Comparison of ENCODE assay signal across 12 cellular contexts in the genomic region with DNA sequence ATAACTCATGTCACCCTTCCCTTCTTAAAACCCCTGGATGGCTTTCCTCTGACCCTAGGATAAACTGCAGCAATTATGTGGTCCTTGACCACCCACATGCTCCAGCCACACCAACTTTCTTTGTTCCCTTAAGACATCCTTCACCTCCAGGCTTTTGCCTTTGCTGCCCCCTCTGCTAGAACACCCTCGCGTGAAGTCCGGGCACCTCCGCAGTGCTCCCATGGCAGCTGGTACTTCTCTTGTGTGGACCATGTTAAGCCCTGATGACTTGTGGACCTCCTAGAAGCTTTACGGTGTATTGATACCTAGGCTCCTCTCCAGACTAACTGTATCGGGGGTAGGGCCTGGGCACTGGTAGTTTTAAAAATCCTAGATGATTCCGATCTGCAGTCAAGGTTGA. TPM values are rescaled to one million over a fixed set of nuclear protein-coding genes. Genes with fewer than 3 reads are reported as not detected.
DNase-seq lines count a peak whose midpoint lies in the region; ATAC-seq, FAIRE-seq and TF ChIP-seq lines count a peak whose summit lies in the region.
"Had no signal": no experiment of that assay in that cellular context is flagged by ENCODE, and none has a peak within 500 bp of the region (broad histone marks: within the 10 kb centered on the region; RNA-seq: fewer than 3 reads in every experiment).

No MANE protein-coding gene starts in this region.

- H3K9me3 Mint-ChIP-seq in stimulated activated naive CD8-positive, alpha-beta T cell treated with anti-CD3 and anti-CD28 coated beads, Interleukin-15, Interleukin-2, amounts not matched to agents 100 ng/mL and 50 ng/mL, for 24 hours, result no peaks in the 10 kb centered on the region
- H3K9me3 Mint-ChIP-seq in activated naive CD8-positive, alpha-beta T cell treated with anti-CD3 and anti-CD28 coated beads, Interleukin-2, amount 50 U/mL, for 24 hours, result no peaks in the 10 kb centered on the region
- H3K9me3 Mint-ChIP-seq in natural killer cell, result no peaks in the 10 kb centered on the region

- intact Hi-C loops in natural killer cell (cut with micrococcal nuclease), result loop anchor here (1.0 kb wide), 1 partner anchor 12 kb away; the partner anchor contains the start of gene PREB

- H3K36me3 Mint-ChIP-seq in stimulated activated naive CD8-positive, alpha-beta T cell treated with anti-CD3 and anti-CD28 coated beads, Interleukin-15, Interleukin-2, amounts not matched to agents 100 ng/mL and 50 ng/mL, for 24 hours (ENCODE audit: low read depth), result no peaks in the 10 kb centered on the region
- no peaks in the 10 kb centered on the region for H3K36me3 Mint-ChIP-seq in activated naive CD8-positive, alpha-beta T cell treated with anti-CD3 and anti-CD28 coated beads, Interleukin-2, amount 50 U/mL, for 24 hours (ENCODE audit: low read depth)
- H3K36me3 Mint-ChIP-seq in natural killer cell, result no peaks in the 10 kb centered on the region

- H3K27me3 Mint-ChIP-seq in stimulated activated naive CD8-positive, alpha-beta T cell treated with anti-CD3 and anti-CD28 coated beads, Interleukin-15, Interleukin-2, amounts not matched to agents 100 ng/mL and 50 ng/mL, for 24 hours, result peaks cover 31% of the 10 kb centered on the region
- H3K27me3 Mint-ChIP-seq in activated naive CD8-positive, alpha-beta T cell treated with anti-CD3 and anti-CD28 coated beads, Interleukin-2, amount 50 U/mL, for 24 hours, result peaks cover 33% of the 10 kb centered on the region
- peaks cover 13 to 16% of the 10 kb centered on the region in 2 donors for H3K27me3 Mint-ChIP-seq in natural killer cell (ENCODE audit: low read depth in 2 of 2)

- ATAC-seq in stimulated activated naive CD8-positive, alpha-beta T cell treated with anti-CD3 and anti-CD28 coated beads, Interleukin-15, Interleukin-2, amounts not matched to agents 100 U/mL and 50 U/mL, for 24 hours, result no peak
- no peak for ATAC-seq in activated naive CD8-positive, alpha-beta T cell treated with anti-CD3 and anti-CD28 coated beads, Interleukin-2, amount 50 U/mL, for 24 hours
- ATAC-seq in natural killer cell (no peak), HG03460 (IDR thresholded peaks at IDR 0.05; ENCODE audit: unreplicated experiment) (no peak), HG03442 (IDR thresholded peaks at IDR 0.05; ENCODE audit: unreplicated experiment) (no peak)

- H3K4me1 Mint-ChIP-seq in stimulated activated naive CD8-positive, alpha-beta T cell treated with anti-CD3 and anti-CD28 coated beads, Interleukin-15, Interleukin-2, amounts not matched to agents 100 ng/mL and 50 ng/mL, for 24 hours (ENCODE audit: low read depth), result peaks cover 23% of the 10 kb centered on the region
- peaks cover 18% of the 10 kb centered on the region for H3K4me1 Mint-ChIP-seq in activated naive CD8-positive, alpha-beta T cell treated with anti-CD3 and anti-CD28 coated beads, Interleukin-2, amount 50 U/mL, for 24 hours
- peaks cover 9 to 18% of the 10 kb centered on the region in 2 donors for H3K4me1 Mint-ChIP-seq in natural killer cell

- no peak for FAIRE-seq in GM12891 (lab: Jason Lieb, UNC)
- FAIRE-seq: GM12878 had no signal

- no peak for DNase-seq in stimulated activated naive CD8-positive, alpha-beta T cell treated with anti-CD3 and anti-CD28 coated beads, Interleukin-15, Interleukin-2, amounts not matched to agents 100 U/mL and 50 U/mL, for 24 hours
- DNase-seq in activated naive CD8-positive, alpha-beta T cell treated with anti-CD3 and anti-CD28 coated beads, Interleukin-2, amount 50 U/mL, for 24 hours, result no peak
- DNase-seq in natural killer cell, result no peak
- no peak for DNase-seq in mucosa of gallbladder (ENCODE audit: low spot score)
- DNase-seq in GM12891 (ENCODE audit: insufficient read length, low spot score), result no peak

- no peak for TF ChIP-seq CTCF in natural killer cell (IDR thresholded peaks at IDR 0.05)

- no peak overlapping the region for H3K27ac Mint-ChIP-seq in stimulated activated naive CD8-positive, alpha-beta T cell treated with anti-CD3 and anti-CD28 coated beads, Interleukin-15, Interleukin-2, amounts not matched to agents 100 ng/mL and 50 ng/mL, for 24 hours
- H3K27ac Mint-ChIP-seq in activated naive CD8-positive, alpha-beta T cell treated with anti-CD3 and anti-CD28 coated beads, Interleukin-2, amount 50 U/mL, for 24 hours, result no peak overlapping the region
- peak overlapping the region; percentile 77 to 84 for H3K27ac Mint-ChIP-seq in natural killer cell

- TF ChIP-seq POLR2A in GM12891 (IDR thresholded peaks at IDR 0.05; ENCODE audit: low read depth, low read length), result no peak

- peak overlapping the region; percentile 82 for H3K4me3 Mint-ChIP-seq in stimulated activated naive CD8-positive, alpha-beta T cell treated with anti-CD3 and anti-CD28 coated beads, Interleukin-15, Interleukin-2, amounts not matched to agents 100 ng/mL and 50 ng/mL, for 24 hours
- H3K4me3 Mint-ChIP-seq in activated naive CD8-positive, alpha-beta T cell treated with anti-CD3 and anti-CD28 coated beads, Interleukin-2, amount 50 U/mL, for 24 hours, result peak overlapping the region; percentile 78
- H3K4me3 Mint-ChIP-seq in natural killer cell, result peak overlapping the region; percentile 90

TF ChIP-seq in GM12891, 5 proteins besides CTCF, POLR2A, EP300 and RAD21:
- no peak for TF ChIP-seq PAX5 (IDR thresholded peaks at IDR 0.05; ENCODE audit: insufficient read depth, low read length, severe bottlenecking)
- no peak for TF ChIP-seq POLR2AphosphoS5 (IDR thresholded peaks at IDR 0.05; ENCODE audit: low read depth, low read length)
- no peak for TF ChIP-seq POU2F2 (IDR thresholded peaks at IDR 0.05; ENCODE audit: low read depth, low read length)
- TF ChIP-seq TAF1 (IDR thresholded peaks at IDR 0.05; ENCODE audit: low read depth, low read length), result no peak
- no peak for TF ChIP-seq SPI1 (IDR thresholded peaks at IDR 0.05; ENCODE audit: low read depth, low read length)

RNA-seq across cellular contexts. Expression of gene ABHD1, which starts 0.8 kb away (rescaled TPM):
- total RNA-seq in natural killer cell, result 1 to 10 TPM in 2 of 3 donors, under 1 TPM in 1; 0.88 to 2.4 (median 1.2) TPM
- 0.37 TPM for total RNA-seq in mucosa of gallbladder
- 0.55 TPM for polyA plus RNA-seq in GM12891 (2012; ENCODE audit: low read depth, missing spikeins)
- total RNA-seq: lung microvascular endothelial cell had no signal

RNA-seq across cellular contexts. Expression of gene CGREF1, which starts 3.9 kb away (rescaled TPM):
- total RNA-seq in natural killer cell (not detected), mucosa of gallbladder (1.1 TPM)
- polyA plus RNA-seq in GM12891 (2012; ENCODE audit: low read depth, missing spikeins), result 2.8 TPM
- total RNA-seq: GM12878 had no signal

RNA-seq across cellular contexts. Expression of gene PREB, which starts 11.6 kb away (rescaled TPM):
- 10 to 100 TPM; 24.6 to 41.5 (median 31.2) TPM for total RNA-seq in natural killer cell
- 51.3 TPM for total RNA-seq in mucosa of gallbladder
- polyA plus RNA-seq in GM12891 (2012; ENCODE audit: low read depth, missing spikeins), result 26.7 TPM

RNA-seq across cellular contexts. Expression of gene PRR30, which starts 16.4 kb away (rescaled TPM):
- total RNA-seq in natural killer cell, result not detected
- not detected for total RNA-seq in mucosa of gallbladder
- polyA plus RNA-seq in GM12891 (2012; ENCODE audit: low read depth, missing spikeins), result not detected
- total RNA-seq: activated CD8-positive, alpha-beta memory T cell treated with anti-CD3 and anti-CD28 coated beads for 36 hours; GM12878; lung microvascular endothelial cell; subcutaneous adipose tissue had no signal
- polyA plus RNA-seq: GM12878 had no signal

RNA-seq across cellular contexts. Expression of gene TCF23, which starts 26.0 kb away (rescaled TPM):
- total RNA-seq in natural killer cell, result not detected
- total RNA-seq in mucosa of gallbladder, result 0.12 TPM
- not detected for polyA plus RNA-seq in GM12891 (2012; ENCODE audit: low read depth, missing spikeins)
- total RNA-seq: activated CD8-positive, alpha-beta memory T cell treated with anti-CD3 and anti-CD28 coated beads for 36 hours; GM12878; lung microvascular endothelial cell had no signal
- polyA plus RNA-seq: GM12878 had no signal

Comparison
In these comparisons a context has a peak if more than half of its experiments do, and no peak if none do; other contexts are left out.
1. H3K27ac Mint-ChIP-seq: peak in natural killer cell (2 of 2); none in stimulated activated naive CD8-positive, alpha-beta T cell treated with anti-CD3 and anti-CD28 coated beads, Interleukin-15, Interleukin-2, amounts not matched to agents 100 ng/mL and 50 ng/mL, for 24 hours (single experiment) and activated naive CD8-positive, alpha-beta T cell treated with anti-CD3 and anti-CD28 coated beads, Interleukin-2, amount 50 U/mL, for 24 hours (single experiment).
2. Peak in every context shown above with its lines, with median percentiles within 50 percentile points of each other: H3K4me3 Mint-ChIP-seq.